Comparison of ENCODE assay signal across 12 cellular contexts in the genomic region with DNA sequence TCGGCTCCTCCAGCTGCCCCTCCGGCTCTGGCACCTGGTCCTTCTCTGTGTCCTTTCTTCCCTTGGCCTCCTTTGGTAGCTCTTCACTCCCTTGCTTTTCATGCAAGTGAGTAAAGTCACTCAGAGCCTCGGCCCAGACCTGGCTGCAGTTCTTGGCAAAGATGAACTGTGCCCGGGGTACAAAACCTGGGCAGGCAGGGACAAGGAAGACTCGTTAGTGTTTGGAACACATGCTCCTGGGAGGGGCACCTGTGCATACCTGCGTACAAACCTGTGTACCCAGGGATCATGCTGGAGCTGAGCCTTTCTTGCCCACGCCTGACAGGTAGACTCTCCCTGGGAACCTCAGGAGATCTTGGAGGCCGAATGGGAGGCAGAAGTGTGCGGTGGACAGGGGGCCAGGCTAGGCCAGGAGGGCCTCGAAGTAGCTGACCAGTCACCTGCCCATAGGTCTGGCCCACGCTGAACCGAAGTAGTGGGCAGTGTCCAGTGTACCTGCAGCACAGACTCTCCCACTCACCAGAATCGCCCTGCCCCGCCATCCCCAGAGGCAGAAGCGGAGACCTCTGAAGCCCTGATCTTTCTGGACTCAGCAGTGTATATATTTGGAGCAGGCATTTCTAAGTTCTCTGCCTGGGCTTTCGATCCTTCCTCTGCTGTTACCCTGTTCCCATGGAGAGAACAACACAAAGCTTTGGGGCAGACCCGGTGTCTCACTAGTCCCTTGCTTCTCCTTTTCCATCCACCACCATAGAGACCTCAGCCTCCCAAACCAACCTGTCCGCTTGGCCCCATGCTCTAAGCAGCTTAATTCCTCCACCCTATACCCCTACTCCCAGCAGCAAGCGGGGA. TPM values are rescaled to one million over a fixed set of nuclear protein-coding genes. Genes with fewer than 3 reads are reported as not detected.
DNase-seq lines count a peak whose midpoint lies in the region; ATAC-seq and TF ChIP-seq lines count a peak whose summit lies in the region.
"Had no signal": no experiment of that assay in that cellular context is flagged by ENCODE, and none has a peak within 500 bp of the region (broad histone marks: within the 10 kb centered on the region; RNA-seq: fewer than 3 reads in every experiment).

No MANE protein-coding gene starts in this region.

- no peak for TF ChIP-seq POLR2A in breast epithelium (IDR thresholded peaks at IDR 0.05)
- no peak for TF ChIP-seq POLR2A in heart left ventricle (IDR thresholded peaks at IDR 0.05)

- H3K4me3 Mint-ChIP-seq in MCF 10A (ENCODE audit: unreplicated experiment): no peak overlapping the region
- no peak overlapping the region for H3K4me3 Mint-ChIP-seq in osteocyte (ENCODE audit: unreplicated experiment)
- H3K4me3 Mint-ChIP-seq: activated T-cell treated with anti-CD3 and anti-CD28 coated beads, Interleukin-2, amount 50 U/mL, for 72 hours had no signal

- intact Hi-C loops in breast epithelium (cut with DNase I; ENCODE audit: low total_unique reads) (no loop called here), MCF 10A (cut with micrococcal nuclease) (no loop called here), heart left ventricle (cut with DNase I) (loop anchor here in 1 of 10 donors (10.0 kb wide), 1 partner anchor 438 kb away; no protein-coding TSS in a partner anchor), aorta (cut with DNase I) (loop anchor here in 1 of 2 donors (10.0 kb wide), 1 partner anchor 82 kb away; no protein-coding TSS in a partner anchor)

- H3K27me3 Mint-ChIP-seq in MCF 10A (ENCODE audit: insufficient read depth, unreplicated experiment) (no peaks in the 10 kb centered on the region), osteocyte (ENCODE audit: unreplicated experiment) (no peaks in the 10 kb centered on the region)

- POLR2A ChIA-PET in MCF 10A (lab: Yijun Ruan, JAX): interaction anchor here (1.2 kb wide), 1 partner anchor 44 kb away, joined by 3 read pairs; no protein-coding TSS in a partner anchor

- H3K36me3 Mint-ChIP-seq in MCF 10A (ENCODE audit: insufficient read depth, unreplicated experiment): peaks cover 12% of the 10 kb centered on the region
- H3K36me3 Mint-ChIP-seq in osteocyte (ENCODE audit: unreplicated experiment): peaks cover 17% of the 10 kb centered on the region

- CTCF ChIA-PET in MCF 10A (lab: Yijun Ruan, JAX): interaction anchor here (0.6 to 1.2 kb wide), 3 partner anchors 9 to 121 kb away, joined by 3 to 5 read pairs (median 3); no protein-coding TSS in a partner anchor

- BruUV-seq in MCF 10A (replicated peaks; lab: Mats Ljungman, UMichigan): no TSS peak

- H3K27ac Mint-ChIP-seq in MCF 10A (ENCODE audit: low read depth, unreplicated experiment) (no peak overlapping the region), osteocyte (ENCODE audit: unreplicated experiment) (peak overlapping the region; percentile 77)
- H3K27ac Mint-ChIP-seq: activated T-cell treated with anti-CD3 and anti-CD28 coated beads, Interleukin-2, amount 50 U/mL, for 72 hours had no signal

- no peaks in the 10 kb centered on the region for H3K9me3 ChIP-seq in breast epithelium
- H3K9me3 ChIP-seq in heart left ventricle: no peaks in the 10 kb centered on the region
- H3K9me3 ChIP-seq in aorta (ENCODE audit: control insufficient read depth, low read length): no peaks in the 10 kb centered on the region

- H3K4me1 ChIP-seq in breast epithelium (no peaks in the 10 kb centered on the region), heart left ventricle (peaks cover 4 to 34% (median 24%) of the 10 kb centered on the region in 12 donors), aorta (ENCODE audit: control insufficient read depth in 1 of 2, insufficient read depth in 2 of 2, low read length in 2 of 2) (peaks cover 0 to 2% of the 10 kb centered on the region in 2 donors)

- peak overlapping the region in 2 of 3 donors; percentile 32 to 57 for H3K4me3 ChIP-seq in breast epithelium
- peak overlapping the region in 5 of 12 donors; percentile 1 to 42 (median 33) for H3K4me3 ChIP-seq in heart left ventricle
- no peak overlapping the region for H3K4me3 ChIP-seq in aorta (ENCODE audit: low read length in 2 of 2)

- no peaks in the 10 kb centered on the region for H3K4me1 Mint-ChIP-seq in MCF 10A (ENCODE audit: insufficient read depth, unreplicated experiment)
- peaks cover 25% of the 10 kb centered on the region for H3K4me1 Mint-ChIP-seq in osteocyte (ENCODE audit: unreplicated experiment)

- no peaks in the 10 kb centered on the region for H3K9me3 Mint-ChIP-seq in MCF 10A (ENCODE audit: unreplicated experiment)
- no peaks in the 10 kb centered on the region for H3K9me3 Mint-ChIP-seq in osteocyte (ENCODE audit: unreplicated experiment)

- ATAC-seq in heart left ventricle (peak; percentile 9 to 51 (median 32)), aorta (ENCODE audit: low FRiP score) (peak; percentile 29)
- ATAC-seq: activated T-cell treated with anti-CD3 and anti-CD28 coated beads, Interleukin-2, amount 50 U/mL, for 72 hours had no signal

- TF ChIP-seq CTCF in breast epithelium (IDR thresholded peaks at IDR 0.05): no peak
- TF ChIP-seq CTCF in MCF 10A (IDR thresholded peaks at IDR 0.05; ENCODE audit: unreplicated experiment): no peak
- TF ChIP-seq CTCF in heart left ventricle (IDR thresholded peaks at IDR 0.05): no peak
- TF ChIP-seq CTCF in osteocyte (IDR thresholded peaks at IDR 0.05): no peak

- no peaks in the 10 kb centered on the region for H3K27me3 ChIP-seq in breast epithelium
- H3K27me3 ChIP-seq in heart left ventricle: no peaks in the 10 kb centered on the region
- no peaks in the 10 kb centered on the region for H3K27me3 ChIP-seq in aorta (ENCODE audit: control insufficient read depth in 1 of 2, insufficient read depth in 2 of 2, low read length in 1 of 2)

- H3K36me3 ChIP-seq in breast epithelium: no peaks in the 10 kb centered on the region
- peaks cover 0 to 42% (median 35%) of the 10 kb centered on the region in 9 donors for H3K36me3 ChIP-seq in heart left ventricle
- peaks cover 0 to 5% of the 10 kb centered on the region in 2 donors for H3K36me3 ChIP-seq in aorta (ENCODE audit: control insufficient read depth in 1 of 2, insufficient read depth in 2 of 2, low read length in 1 of 2)

- DNase-seq in breast epithelium (ENCODE audit: low spot score in 2 of 2): peak in 1 of 2 donors; percentile 74
- DNase-seq in MCF 10A (ENCODE audit: unreplicated experiment): no peak
- no peak for DNase-seq in heart left ventricle
- no peak for DNase-seq in osteocyte (ENCODE audit: extremely low spot score, unreplicated experiment)
- no peak for DNase-seq in aorta
- DNase-seq in activated CD4-positive, CD25-positive, alpha-beta regulatory T cell treated with anti-CD3 and anti-CD28 coated beads, Interleukin-2, amount 50 U/mL, for 72 hours: no peak
- no peak for DNase-seq in H4 (ENCODE audit: low spot score)
- DNase-seq in kidney glomerular epithelial cell (lab: John Stamatoyannopoulos, UW): no peak
- DNase-seq: activated T-cell treated with anti-CD3 and anti-CD28 coated beads, Interleukin-2, amount 50 U/mL, for 72 hours; effector CD8-positive, alpha-beta T cell; NCI-H2171 treated with DMSO at 0.1 percent for 48 hours; stimulated activated CD4-positive, alpha-beta T cell treated with anti-CD3 and anti-CD28 coated beads, Interleukin-4, amount 100 ng/mL, for 1 hour had no signal

- 77 to 89% (median 80%) methylated on average over 14 to 19 of the region's 19 CpGs for WGBS in heart left ventricle, 4 donors
- 39 to 41% methylated on average over 19 of the region's 19 CpGs for WGBS in aorta, 2 donors

- H3K27ac ChIP-seq in breast epithelium (peak overlapping the region; percentile 79 to 89), heart left ventricle (peak overlapping the region in 11 of 12 donors; percentile 26 to 77 (median 57)), aorta (ENCODE audit: low read depth in 1 of 2, low read length in 2 of 2) (peak overlapping the region; percentile 46 to 95)

RNA-seq across cellular contexts. Expression of a gene that starts 41.9 kb away (rescaled TPM):
- total RNA-seq in breast epithelium (10 to 100 TPM; 26.5 to 50.4 (median 33.8) TPM), MCF 10A (2022) (32.1 and 41.9 TPM in 2 replicates), heart left ventricle (10 to 100 TPM; 19.8 to 47.6 (median 24.5) TPM), osteocyte (44.4 and 53.5 TPM in 2 replicates), aorta (10 to 100 TPM; 52.1 to 58.2 TPM)
- polyA plus RNA-seq in heart left ventricle (10 to 100 TPM; 33.3 to 40.8 TPM), aorta (10 to 100 TPM; 23.8 to 81.0 TPM)
- total RNA-seq in H4 (2014; rRNA removed; shearing (Covaris generic)): 5.4 and 8.0 TPM in 2 replicates

RNA-seq across cellular contexts. Expression of a gene that starts 55.1 kb away (rescaled TPM):
- total RNA-seq in breast epithelium (1 to 10 TPM; 3.6 to 6.4 (median 5.1) TPM), MCF 10A (2022) (1.6 and 1.8 TPM in 2 replicates), heart left ventricle (1 to 10 TPM in 4 of 9 donors, under 1 TPM in 3, not detected in 2; 0.46 to 10.0 (median 1.2) TPM), osteocyte (0.57 and 0.91 TPM in 2 replicates), aorta (10 to 100 TPM in 1 of 2 donors, 1 to 10 TPM in 1; 3.7 to 11.5 TPM)
- polyA plus RNA-seq in heart left ventricle (under 1 TPM; 0.38 to 0.76 TPM), aorta (1 to 10 TPM; 1.6 to 3.4 TPM)
- total RNA-seq in H4 (2014; rRNA removed; shearing (Covaris generic)): 0.53 and 1.2 TPM in 2 replicates

Comparison
In these comparisons a context has a peak if more than half of its experiments do, and no peak if none do; other contexts are left out.
1. H3K4me3 ChIP-seq: peak in breast epithelium (2 of 3); none in aorta (0 of 2).
2. Peak in every context shown above with its lines, with median percentiles within 50 percentile points of each other: H3K27ac ChIP-seq.